In the genomic region with DNA sequence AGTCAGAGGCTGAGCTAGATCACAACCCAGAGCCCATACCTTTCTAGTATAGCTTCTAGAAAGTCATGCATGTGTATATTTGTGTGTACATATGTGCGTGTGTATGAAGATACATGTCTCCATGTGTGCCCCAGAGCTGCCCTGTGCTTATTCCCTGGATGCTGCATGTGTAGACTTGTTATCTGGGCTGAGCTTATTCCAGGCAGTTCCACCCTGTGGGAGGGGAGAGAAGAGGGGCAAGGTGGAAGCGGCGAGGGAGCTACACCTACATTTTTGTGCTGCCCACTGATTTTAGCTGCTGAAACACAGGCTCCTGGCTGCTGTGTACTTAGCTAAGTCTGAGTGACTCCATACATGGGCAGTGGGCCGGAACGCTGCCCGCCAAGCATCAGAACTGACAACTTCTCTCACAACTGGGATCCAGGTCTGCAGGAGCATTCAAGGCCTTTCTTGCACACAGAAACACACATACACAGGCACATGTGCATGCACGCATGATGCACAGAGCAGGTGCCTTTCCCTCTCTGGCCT, we compare ENCODE assay signal across 13 cellular contexts.
"Had no signal": no experiment of that assay in that cellular context is flagged by ENCODE, and none has a peak within 500 bp of the region (broad histone marks: within the 10 kb centered on the region; RNA-seq: fewer than 3 reads in every experiment).

No MANE protein-coding gene starts in this region.

- ATAC-seq: effector memory CD8-positive, alpha-beta T cell; left cardiac atrium; lower lobe of right lung; natural killer cell; sciatic nerve; stimulated activated effector memory CD8-positive, alpha-beta T cell treated with anti-CD3 and anti-CD28 coated beads, Interleukin-12 subunit alpha, Interleukin-12 subunit beta, amount 100 ng/mL, for 72 hours had no signal

- DNase-seq: activated CD4-positive, alpha-beta T cell treated with anti-CD3 and anti-CD28 coated beads, Interleukin-2, amount 50 U/mL, for 48 hours; activated gamma-delta T cell treated with Interleukin-2 at 50 U/mL for 16 hours; activated T-cell treated with anti-CD3 and anti-CD28 coated beads for 4 hours; dermis blood vessel endothelial cell; effector memory CD8-positive, alpha-beta T cell; foreskin fibroblast; left cardiac atrium; lower lobe of right lung; natural killer cell; stimulated activated CD4-positive, alpha-beta T cell treated with anti-CD3 and anti-CD28 coated beads, Interleukin-4, amount 100 ng/mL, for 1 hour; stomach had no signal
